8 cellular contexts compared by ENCODE assay signal in genomic region chr3:19946291-19946831, GRCh38. TPM values are rescaled to one million over a fixed set of nuclear protein-coding genes. Genes with fewer than 3 reads are reported as not detected.
A peak's percentile ranks its signal among the peaks of the same experiment; 100 is the strongest.
DNase-seq lines count a peak whose midpoint lies in the region; ATAC-seq and TF ChIP-seq lines count a peak whose summit lies in the region.

No MANE protein-coding gene starts in this region.

- no peaks in the 10 kb centered on the region for H3K9me3 ChIP-seq in A673 (ENCODE audit: low read depth, low read length, poor library complexity, severe bottlenecking)
- no peaks in the 10 kb centered on the region for H3K9me3 ChIP-seq in heart left ventricle
- H3K9me3 ChIP-seq in gastrocnemius medialis = no peaks in the 10 kb centered on the region

- intact Hi-C loops in A673 (cut with micrococcal nuclease; ENCODE audit: unreplicated experiment) = loop anchor here (2.0 to 5.0 kb wide), 2 partner anchors 58 to 96 kb away; partner anchors contain the start of gene KAT2B
- intact Hi-C loops in heart left ventricle (cut with DNase I) = loop anchor here in 9 of 10 donors (2.0 to 10.0 kb wide), 9 partner anchors 59 to 241 kb away; partner anchors contain the start of genes SGO1 (in 5 of the 9) and KAT2B (in 4 of the 9)
- intact Hi-C loops in gastrocnemius medialis (cut with DNase I; ENCODE audit: low total_unique reads) = loop anchor here (1.0 to 2.0 kb wide), 2 partner anchors 134 to 240 kb away; partner anchors contain the start of gene SGO1

- H3K9me3 Mint-ChIP-seq in WTC11 = peaks cover 10% of the 10 kb centered on the region

- in situ Hi-C loops in gastrocnemius medialis (cut with MboI; ENCODE audit: low sequenced_read_pairs in 4 of 4) = loop anchor here (5.0 to 25.0 kb wide), 5 partner anchors 88 to 241 kb away; partner anchors contain the start of genes SGO1 (in 3 of the 4) and KAT2B (in 1 of the 4)

- DNase-seq in A673 (ENCODE audit: low spot score) (no peak), WTC11 (ENCODE audit: low spot score) (no peak), heart left ventricle (no peak), gastrocnemius medialis (no peak), SHP77 treated with DMSO at 0.1 percent for 48 hours (lab: John Stamatoyannopoulos, UW) (no peak)
- no peak for DNase-seq in activated CD4-positive, alpha-beta T cell treated with anti-CD3 and anti-CD28 coated beads for 4 hours

- H3K36me3 Mint-ChIP-seq in WTC11 = peaks cover 11% of the 10 kb centered on the region

- H3K4me3 ChIP-seq in A673 (ENCODE audit: low read depth, low read length, poor library complexity, severe bottlenecking) = peak overlapping the region; percentile 90
- H3K4me3 ChIP-seq in heart left ventricle = peak overlapping the region; percentile 65 to 99 (median 90)
- peak overlapping the region; percentile 74 to 95 (median 84) for H3K4me3 ChIP-seq in gastrocnemius medialis

- WGBS in heart left ventricle, 4 donors = 16 to 23% (median 21%) methylated on average over 17 of the region's 17 CpGs

- H3K4me1 Mint-ChIP-seq in WTC11 = peaks cover 33% of the 10 kb centered on the region

- TF ChIP-seq CTCF in A673 (conservative IDR thresholded peaks at IDR 0.05; ENCODE audit: low read depth, low read length) (no peak), WTC11 (IDR thresholded peaks at IDR 0.05) (no peak), heart left ventricle (IDR thresholded peaks at IDR 0.05) (no peak), gastrocnemius medialis (IDR thresholded peaks at IDR 0.05 in 4 of 5, conservative IDR thresholded peaks at IDR 0.05 in 1 of 5) (no peak)

- H3K4me3 Mint-ChIP-seq in WTC11 = peak overlapping the region; percentile 99

- H3K27ac Mint-ChIP-seq in WTC11 = peak overlapping the region; percentile 100

- H3K4me1 ChIP-seq in A673 (ENCODE audit: insufficient read depth, low read length, poor library complexity, severe bottlenecking) (peaks cover 7% of the 10 kb centered on the region), heart left ventricle (peaks cover 7 to 39% (median 25%) of the 10 kb centered on the region in 12 donors), gastrocnemius medialis (peaks cover 24 to 30% of the 10 kb centered on the region in 2 donors)

- BruUV-seq in A673 (replicated peaks; lab: Mats Ljungman, UMichigan) = TSS peak; percentile 96

- CTCF ChIA-PET in A673 (lab: Charles Lee) = no interaction called here
- CTCF ChIA-PET in WTC11 (lab: Charles Lee) = no interaction called here

- ATAC-seq in GM18867 (IDR thresholded peaks at IDR 0.05; ENCODE audit: unreplicated experiment) (peak; percentile 4), HG03342 (IDR thresholded peaks at IDR 0.05; ENCODE audit: unreplicated experiment) (peak; percentile 7), WTC11 (peak; percentile 8), heart left ventricle (peak; percentile 1 to 15 (median 6)), gastrocnemius medialis (peak; percentile 2 to 18)

- H3K27ac ChIP-seq in A673 (ENCODE audit: low read depth, low read length, poor library complexity, severe bottlenecking) = peak overlapping the region; percentile 93
- H3K27ac ChIP-seq in heart left ventricle = peak overlapping the region; percentile 93 to 99 (median 98)
- peak overlapping the region; percentile 94 to 97 (median 96) for H3K27ac ChIP-seq in gastrocnemius medialis

- H3K27me3 ChIP-seq in A673 (replicated peaks; ENCODE audit: insufficient read depth, low read depth, low read length, poor library complexity) (no peaks in the 10 kb centered on the region), heart left ventricle (no peaks in the 10 kb centered on the region), gastrocnemius medialis (no peaks in the 10 kb centered on the region)

- POLR2A ChIA-PET in A673 (lab: Charles Lee; ENCODE audit: low non-redundant PET) = no interaction called here
- POLR2A ChIA-PET in WTC11 (lab: Charles Lee) = no interaction called here

- TF ChIP-seq POLR2A in heart left ventricle (IDR thresholded peaks at IDR 0.05) (no peak), gastrocnemius medialis (IDR thresholded peaks at IDR 0.05) (no peak)

- H3K27me3 Mint-ChIP-seq in WTC11 (ENCODE audit: low read depth) = no peaks in the 10 kb centered on the region

- H3K36me3 ChIP-seq in A673 (ENCODE audit: insufficient read depth, low read length, poor library complexity, severe bottlenecking) (peaks cover 9% of the 10 kb centered on the region), heart left ventricle (peaks cover 0 to 16% (median 7%) of the 10 kb centered on the region in 9 donors), gastrocnemius medialis (peaks cover 0 to 8% of the 10 kb centered on the region in 2 donors)

TF ChIP-seq in WTC11, 78 proteins besides CTCF, POLR2A, EP300 and RAD21:
- TF ChIP-seq SMAD3 (CRISPR knock-in tag; IDR thresholded peaks at IDR 0.05; ENCODE audit: borderline replicate concordance) (no peak), ZNF671 (CRISPR knock-in tag; IDR thresholded peaks at IDR 0.05) (no peak), USF1 (CRISPR knock-in tag; IDR thresholded peaks at IDR 0.05) (no peak), JAZF1 (CRISPR knock-in tag; IDR thresholded peaks at IDR 0.05) (no peak), EMX1 (CRISPR knock-in tag; IDR thresholded peaks at IDR 0.05) (no peak), STAT6 (CRISPR knock-in tag; conservative IDR thresholded peaks at IDR 0.05; ENCODE audit: low read depth) (no peak), SP1 (CRISPR knock-in tag; conservative IDR thresholded peaks at IDR 0.05) (no peak), TEAD4 (CRISPR knock-in tag; IDR thresholded peaks at IDR 0.05) (no peak), IRF1 (CRISPR knock-in tag; IDR thresholded peaks at IDR 0.05) (no peak), ZSCAN18 (CRISPR knock-in tag; IDR thresholded peaks at IDR 0.05) (no peak), E2F1 (CRISPR knock-in tag; IDR thresholded peaks at IDR 0.05) (no peak)

RNA-seq across cellular contexts. Expression of gene RAB5A, which starts 0.5 kb away (rescaled TPM):
- total RNA-seq in A673 (2021) (49.7 and 50.1 TPM in 2 replicates), WTC11 (2021) (81.8 to 97.1 TPM (median 84.8 TPM) in 3 replicates), heart left ventricle (10 to 100 TPM; 34.9 to 74.0 (median 61.9) TPM), gastrocnemius medialis (10 to 100 TPM; 30.9 to 43.7 (median 35.5) TPM)
- 10 to 100 TPM; 30.3 to 49.3 TPM for polyA plus RNA-seq in heart left ventricle

RNA-seq across cellular contexts. Expression of gene EFHB, which starts 12.3 kb away (rescaled TPM):
- 0.68 TPM in 1 of 2 replicates, not detected in the other for total RNA-seq in A673 (2021)
- 0.46 to 1.0 TPM (median 0.85 TPM) in 3 replicates for total RNA-seq in WTC11 (2021)
- 1 to 10 TPM in 1 of 9 donors, under 1 TPM in 2, not detected in 6; 0.85 to 1.6 (median 0.85) TPM for total RNA-seq in heart left ventricle
- under 1 TPM; 0.14 to 0.65 TPM for polyA plus RNA-seq in heart left ventricle
- total RNA-seq in gastrocnemius medialis = not detected
